ENCODE assay signal across 15 cellular contexts in genomic region chr18:58788470-58788869, GRCh38.
A peak's percentile ranks its signal among the peaks of the same experiment; 100 is the strongest.
DNase-seq lines count a peak whose midpoint lies in the region; ATAC-seq, FAIRE-seq and TF ChIP-seq lines count a peak whose summit lies in the region.
"Had no signal": no experiment of that assay in that cellular context is flagged by ENCODE, and none has a peak within 500 bp of the region (broad histone marks: within the 10 kb centered on the region; RNA-seq: fewer than 3 reads in every experiment).

No MANE protein-coding gene starts in this region.

- intact Hi-C loops in MCF 10A (cut with micrococcal nuclease) = loop anchor here (10.0 kb wide), 1 partner anchor 76 kb away; the partner anchor contains the start of gene ZNF532
- intact Hi-C loops in lower lobe of right lung (cut with DNase I) = no loop called here

- no peak for FAIRE-seq in urothelium cell line (lab: Jason Lieb, UNC)

- H3K27ac Mint-ChIP-seq in HFFc6 = peak overlapping the region; percentile 86
- peak overlapping the region; percentile 43 for H3K27ac Mint-ChIP-seq in MCF 10A (ENCODE audit: low read depth, unreplicated experiment)
- H3K27ac Mint-ChIP-seq: activated T-helper 17 cell treated with anti-CD3 and anti-CD28 coated beads, Interleukin-2, amount 50 U/mL, for 72 hours had no signal

- DNase-seq in HFFc6 (no peak), MCF 10A (ENCODE audit: unreplicated experiment) (no peak), lower lobe of right lung (no peak), substantia nigra (lab: John Stamatoyannopoulos, UW) (no peak), urothelium cell line (ENCODE audit: low spot score) (no peak), NCI-H1092 (lab: John Stamatoyannopoulos, UW) (no peak)
- DNase-seq: activated CD4-positive, alpha-beta T cell treated with anti-CD3 and anti-CD28 coated beads, Interleukin-2, amount 50 U/mL, for 48 hours; NCI-H2081 treated with DMSO at 0.1 percent for 48 hours; NCI-H748 treated with DMSO at 0.1 percent for 48 hours; SHP77 had no signal

- H3K27me3 Mint-ChIP-seq in HFFc6 (ENCODE audit: insufficient read depth) (no peaks in the 10 kb centered on the region; the same call in 1 of the 2 replicates), MCF 10A (ENCODE audit: insufficient read depth, unreplicated experiment) (no peaks in the 10 kb centered on the region)

- H3K4me3 ChIP-seq in lower lobe of right lung = no peak overlapping the region
- H3K4me3 ChIP-seq: GM23248 had no signal

- H3K4me1 Mint-ChIP-seq in HFFc6 (ENCODE audit: low read depth) (peaks cover 69% of the 10 kb centered on the region), MCF 10A (ENCODE audit: insufficient read depth, unreplicated experiment) (peaks cover 36% of the 10 kb centered on the region)
- H3K4me1 Mint-ChIP-seq: activated T-helper 17 cell treated with anti-CD3 and anti-CD28 coated beads, Interleukin-2, amount 50 U/mL, for 72 hours had no signal

- H3K9me3 ChIP-seq in lower lobe of right lung = no peaks in the 10 kb centered on the region

- CTCF ChIA-PET in MCF 10A (lab: Yijun Ruan, JAX) = interaction anchor here (0.9 to 1.2 kb wide), 3 partner anchors 9 to 284 kb away, joined by 3 to 4 read pairs (median 3); no protein-coding TSS in a partner anchor

- no peaks in the 10 kb centered on the region for H3K36me3 ChIP-seq in lower lobe of right lung

- no peaks in the 10 kb centered on the region for H3K27me3 ChIP-seq in lower lobe of right lung (ENCODE audit: low read depth)

- ATAC-seq in lower lobe of right lung (no peak), GM19035 (IDR thresholded peaks at IDR 0.05; ENCODE audit: unreplicated experiment) (no peak), HG03280 (IDR thresholded peaks at IDR 0.05; ENCODE audit: unreplicated experiment) (no peak)
- ATAC-seq: activated T-helper 17 cell treated with anti-CD3 and anti-CD28 coated beads, Interleukin-2, amount 50 U/mL, for 72 hours had no signal

- peaks cover 32% of the 10 kb centered on the region for H3K4me1 ChIP-seq in lower lobe of right lung

- POLR2A ChIA-PET in MCF 10A (lab: Yijun Ruan, JAX) = interaction anchor here (1.0 kb wide), 1 partner anchor 62 kb away, joined by 3 read pairs; no protein-coding TSS in a partner anchor

- BruUV-seq in MCF 10A (replicated peaks; lab: Mats Ljungman, UMichigan) = no TSS peak

- H3K4me3 Mint-ChIP-seq in HFFc6 (no peak overlapping the region), MCF 10A (ENCODE audit: unreplicated experiment) (no peak overlapping the region)
- H3K4me3 Mint-ChIP-seq: activated T-helper 17 cell treated with anti-CD3 and anti-CD28 coated beads, Interleukin-2, amount 50 U/mL, for 72 hours had no signal

- H3K36me3 Mint-ChIP-seq in HFFc6 (ENCODE audit: low read depth) = peaks cover 10% of the 10 kb centered on the region; the same call in 1 of the 2 replicates
- H3K36me3 Mint-ChIP-seq in MCF 10A (ENCODE audit: insufficient read depth, unreplicated experiment) = no peaks in the 10 kb centered on the region
- H3K36me3 Mint-ChIP-seq: brain had no signal

- H3K27ac ChIP-seq in lower lobe of right lung (peak overlapping the region; percentile 68), substantia nigra (ENCODE audit: low read depth, low read length, poor library complexity, severe bottlenecking) (peak overlapping the region; percentile 66)
- H3K27ac ChIP-seq: GM23248 had no signal

- H3K9me3 Mint-ChIP-seq in HFFc6 = no peaks in the 10 kb centered on the region
- H3K9me3 Mint-ChIP-seq in MCF 10A (ENCODE audit: unreplicated experiment) = no peaks in the 10 kb centered on the region
- H3K9me3 Mint-ChIP-seq: activated T-helper 17 cell treated with anti-CD3 and anti-CD28 coated beads, Interleukin-2, amount 50 U/mL, for 72 hours had no signal

- TF ChIP-seq CTCF in HFFc6 (IDR thresholded peaks at IDR 0.05) = no peak
- no peak for TF ChIP-seq CTCF in MCF 10A (IDR thresholded peaks at IDR 0.05; ENCODE audit: unreplicated experiment)
- no peak for TF ChIP-seq CTCF in lower lobe of right lung (IDR thresholded peaks at IDR 0.05)
